Comparison of ENCODE assay signal across 1 cellular context in the genomic region with DNA sequence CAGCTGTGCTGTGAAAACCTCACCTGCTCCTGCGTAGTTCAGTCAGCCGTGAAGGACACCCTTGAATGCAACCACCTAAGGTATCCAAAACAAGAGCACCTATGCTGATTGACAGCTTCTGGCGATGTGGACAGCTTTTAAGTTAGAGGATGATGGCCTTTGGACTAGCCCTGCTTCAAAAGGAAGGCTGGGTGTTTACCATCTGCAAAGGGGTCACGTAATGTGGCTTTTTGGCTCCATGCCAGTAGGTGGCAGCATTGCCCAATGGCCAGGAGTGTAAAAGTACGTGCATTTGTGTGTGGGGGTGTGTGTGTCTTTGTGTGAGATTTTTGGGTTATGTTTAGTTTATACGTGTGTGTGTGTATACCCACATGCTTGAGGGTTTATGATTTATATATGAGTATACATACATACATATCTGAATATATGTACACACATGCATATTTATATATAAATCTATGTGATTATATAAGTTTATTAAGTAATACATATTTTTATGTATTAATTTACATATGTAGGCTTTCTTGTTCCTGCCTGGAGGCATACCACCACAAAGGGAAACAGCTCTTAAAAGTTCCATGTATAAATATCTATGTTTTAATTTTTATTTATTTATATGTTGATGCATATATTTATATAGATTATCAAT.
TF ChIP-seq lines count a peak whose summit lies in the region.

No MANE protein-coding gene starts in this region.

TF ChIP-seq in HepG2, 621 proteins besides CTCF, POLR2A, EP300 and RAD21 (continued from another document and continues in another):
- TF ChIP-seq, protein P1, sequence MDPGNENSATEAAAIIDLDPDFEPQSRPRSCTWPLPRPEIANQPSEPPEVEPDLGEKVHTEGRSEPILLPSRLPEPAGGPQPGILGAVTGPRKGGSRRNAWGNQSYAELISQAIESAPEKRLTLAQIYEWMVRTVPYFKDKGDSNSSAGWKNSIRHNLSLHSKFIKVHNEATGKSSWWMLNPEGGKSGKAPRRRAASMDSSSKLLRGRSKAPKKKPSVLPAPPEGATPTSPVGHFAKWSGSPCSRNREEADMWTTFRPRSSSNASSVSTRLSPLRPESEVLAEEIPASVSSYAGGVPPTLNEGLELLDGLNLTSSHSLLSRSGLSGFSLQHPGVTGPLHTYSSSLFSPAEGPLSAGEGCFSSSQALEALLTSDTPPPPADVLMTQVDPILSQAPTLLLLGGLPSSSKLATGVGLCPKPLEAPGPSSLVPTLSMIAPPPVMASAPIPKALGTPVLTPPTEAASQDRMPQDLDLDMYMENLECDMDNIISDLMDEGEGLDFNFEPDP (CRISPR knock-in tag; conservative IDR thresholded peaks at IDR 0.05) = no peak
- no peak for TF ChIP-seq RELA (CRISPR knock-in tag; IDR thresholded peaks at IDR 0.05)
- TF ChIP-seq ZNF629 (CRISPR knock-in tag; conservative IDR thresholded peaks at IDR 0.05) = no peak
- no peak for TF ChIP-seq RFX1 (IDR thresholded peaks at IDR 0.05)
- TF ChIP-seq DMAP1 (CRISPR knock-in tag; IDR thresholded peaks at IDR 0.05) = no peak
- TF ChIP-seq ZNF460 (CRISPR knock-in tag; IDR thresholded peaks at IDR 0.05; ENCODE audit: borderline replicate concordance) = no peak
- no peak for TF ChIP-seq HDAC6 (IDR thresholded peaks at IDR 0.05; ENCODE audit: low read depth, low read length)
- TF ChIP-seq SOX6 (IDR thresholded peaks at IDR 0.05) = no peak
- peak; percentile 66 for TF ChIP-seq SOX6 (CRISPR knock-in tag; IDR thresholded peaks at IDR 0.05)
- TF ChIP-seq ATF7 (IDR thresholded peaks at IDR 0.05) = no peak
- TF ChIP-seq ATF7 (CRISPR knock-in tag; IDR thresholded peaks at IDR 0.05) = no peak
- TF ChIP-seq, protein P2, sequence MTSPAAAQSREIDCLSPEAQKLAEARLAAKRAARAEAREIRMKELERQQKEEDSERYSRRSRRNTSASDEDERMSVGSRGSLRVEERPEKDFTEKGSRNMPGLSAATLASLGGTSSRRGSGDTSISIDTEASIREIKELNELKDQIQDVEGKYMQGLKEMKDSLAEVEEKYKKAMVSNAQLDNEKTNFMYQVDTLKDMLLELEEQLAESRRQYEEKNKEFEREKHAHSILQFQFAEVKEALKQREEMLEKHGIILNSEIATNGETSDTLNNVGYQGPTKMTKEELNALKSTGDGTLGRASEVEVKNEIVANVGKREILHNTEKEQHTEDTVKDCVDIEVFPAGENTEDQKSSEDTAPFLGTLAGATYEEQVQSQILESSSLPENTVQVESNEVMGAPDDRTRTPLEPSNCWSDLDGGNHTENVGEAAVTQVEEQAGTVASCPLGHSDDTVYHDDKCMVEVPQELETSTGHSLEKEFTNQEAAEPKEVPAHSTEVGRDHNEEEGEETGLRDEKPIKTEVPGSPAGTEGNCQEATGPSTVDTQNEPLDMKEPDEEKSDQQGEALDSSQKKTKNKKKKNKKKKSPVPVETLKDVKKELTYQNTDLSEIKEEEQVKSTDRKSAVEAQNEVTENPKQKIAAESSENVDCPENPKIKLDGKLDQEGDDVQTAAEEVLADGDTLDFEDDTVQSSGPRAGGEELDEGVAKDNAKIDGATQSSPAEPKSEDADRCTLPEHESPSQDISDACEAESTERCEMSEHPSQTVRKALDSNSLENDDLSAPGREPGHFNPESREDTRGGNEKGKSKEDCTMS (CRISPR knock-in tag; conservative IDR thresholded peaks at IDR 0.05) = no peak
- no peak for TF ChIP-seq THYN1 (CRISPR knock-in tag; IDR thresholded peaks at IDR 0.05; ENCODE audit: borderline replicate concordance, low read depth)
- TF ChIP-seq, protein P3, sequence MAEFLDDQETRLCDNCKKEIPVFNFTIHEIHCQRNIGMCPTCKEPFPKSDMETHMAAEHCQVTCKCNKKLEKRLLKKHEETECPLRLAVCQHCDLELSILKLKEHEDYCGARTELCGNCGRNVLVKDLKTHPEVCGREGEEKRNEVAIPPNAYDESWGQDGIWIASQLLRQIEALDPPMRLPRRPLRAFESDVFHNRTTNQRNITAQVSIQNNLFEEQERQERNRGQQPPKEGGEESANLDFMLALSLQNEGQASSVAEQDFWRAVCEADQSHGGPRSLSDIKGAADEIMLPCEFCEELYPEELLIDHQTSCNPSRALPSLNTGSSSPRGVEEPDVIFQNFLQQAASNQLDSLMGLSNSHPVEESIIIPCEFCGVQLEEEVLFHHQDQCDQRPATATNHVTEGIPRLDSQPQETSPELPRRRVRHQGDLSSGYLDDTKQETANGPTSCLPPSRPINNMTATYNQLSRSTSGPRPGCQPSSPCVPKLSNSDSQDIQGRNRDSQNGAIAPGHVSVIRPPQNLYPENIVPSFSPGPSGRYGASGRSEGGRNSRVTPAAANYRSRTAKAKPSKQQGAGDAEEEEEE (CRISPR knock-in tag; IDR thresholded peaks at IDR 0.05; ENCODE audit: borderline replicate concordance) = no peak
- TF ChIP-seq, protein P4, sequence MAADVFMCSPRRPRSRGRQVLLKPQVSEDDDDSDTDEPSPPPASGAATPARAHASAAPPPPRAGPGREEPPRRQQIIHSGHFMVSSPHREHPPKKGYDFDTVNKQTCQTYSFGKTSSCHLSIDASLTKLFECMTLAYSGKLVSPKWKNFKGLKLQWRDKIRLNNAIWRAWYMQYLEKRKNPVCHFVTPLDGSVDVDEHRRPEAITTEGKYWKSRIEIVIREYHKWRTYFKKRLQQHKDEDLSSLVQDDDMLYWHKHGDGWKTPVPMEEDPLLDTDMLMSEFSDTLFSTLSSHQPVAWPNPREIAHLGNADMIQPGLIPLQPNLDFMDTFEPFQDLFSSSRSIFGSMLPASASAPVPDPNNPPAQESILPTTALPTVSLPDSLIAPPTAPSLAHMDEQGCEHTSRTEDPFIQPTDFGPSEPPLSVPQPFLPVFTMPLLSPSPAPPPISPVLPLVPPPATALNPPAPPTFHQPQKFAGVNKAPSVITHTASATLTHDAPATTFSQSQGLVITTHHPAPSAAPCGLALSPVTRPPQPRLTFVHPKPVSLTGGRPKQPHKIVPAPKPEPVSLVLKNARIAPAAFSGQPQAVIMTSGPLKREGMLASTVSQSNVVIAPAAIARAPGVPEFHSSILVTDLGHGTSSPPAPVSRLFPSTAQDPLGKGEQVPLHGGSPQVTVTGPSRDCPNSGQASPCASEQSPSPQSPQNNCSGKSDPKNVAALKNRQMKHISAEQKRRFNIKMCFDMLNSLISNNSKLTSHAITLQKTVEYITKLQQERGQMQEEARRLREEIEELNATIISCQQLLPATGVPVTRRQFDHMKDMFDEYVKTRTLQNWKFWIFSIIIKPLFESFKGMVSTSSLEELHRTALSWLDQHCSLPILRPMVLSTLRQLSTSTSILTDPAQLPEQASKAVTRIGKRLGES (CRISPR knock-in tag; IDR thresholded peaks at IDR 0.05; ENCODE audit: borderline replicate concordance) = no peak
- TF ChIP-seq ZBTB38 (CRISPR knock-in tag; IDR thresholded peaks at IDR 0.05) = no peak
- peak; percentile 44; the same call in 1 of the 2 replicates for TF ChIP-seq GATAD1 (CRISPR knock-in tag; IDR thresholded peaks at IDR 0.05)
- TF ChIP-seq SAFB2 (CRISPR knock-in tag; IDR thresholded peaks at IDR 0.05; ENCODE audit: borderline replicate concordance, low read depth) = no peak
- no peak for TF ChIP-seq ZNF224 (CRISPR knock-in tag; IDR thresholded peaks at IDR 0.05)
- TF ChIP-seq NFIC (IDR thresholded peaks at IDR 0.05; ENCODE audit: low read length) = peak; percentile 74
- no peak for TF ChIP-seq ZNF253 (CRISPR knock-in tag; IDR thresholded peaks at IDR 0.05; ENCODE audit: borderline replicate concordance)
- TF ChIP-seq, protein P5, sequence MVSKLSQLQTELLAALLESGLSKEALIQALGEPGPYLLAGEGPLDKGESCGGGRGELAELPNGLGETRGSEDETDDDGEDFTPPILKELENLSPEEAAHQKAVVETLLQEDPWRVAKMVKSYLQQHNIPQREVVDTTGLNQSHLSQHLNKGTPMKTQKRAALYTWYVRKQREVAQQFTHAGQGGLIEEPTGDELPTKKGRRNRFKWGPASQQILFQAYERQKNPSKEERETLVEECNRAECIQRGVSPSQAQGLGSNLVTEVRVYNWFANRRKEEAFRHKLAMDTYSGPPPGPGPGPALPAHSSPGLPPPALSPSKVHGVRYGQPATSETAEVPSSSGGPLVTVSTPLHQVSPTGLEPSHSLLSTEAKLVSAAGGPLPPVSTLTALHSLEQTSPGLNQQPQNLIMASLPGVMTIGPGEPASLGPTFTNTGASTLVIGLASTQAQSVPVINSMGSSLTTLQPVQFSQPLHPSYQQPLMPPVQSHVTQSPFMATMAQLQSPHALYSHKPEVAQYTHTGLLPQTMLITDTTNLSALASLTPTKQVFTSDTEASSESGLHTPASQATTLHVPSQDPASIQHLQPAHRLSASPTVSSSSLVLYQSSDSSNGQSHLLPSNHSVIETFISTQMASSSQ (IDR thresholded peaks at IDR 0.05; ENCODE audit: low read depth) = no peak
- TF ChIP-seq, protein P5 (CRISPR knock-in tag; IDR thresholded peaks at IDR 0.05; ENCODE audit: borderline replicate concordance) = no peak
- TF ChIP-seq SOX13 (IDR thresholded peaks at IDR 0.05) = no peak
- peak in 1 of 2 experiments; percentile 49; a peak in 1 of 4 replicates for TF ChIP-seq SOX13 (CRISPR knock-in tag; conservative IDR thresholded peaks at IDR 0.05 in 1 of 2, IDR thresholded peaks at IDR 0.05 in 1 of 2)
- no peak for TF ChIP-seq SRSF4 (IDR thresholded peaks at IDR 0.05; ENCODE audit: low read depth, low read length, poor library complexity, severe bottlenecking)
- no peak for TF ChIP-seq HMG20B (CRISPR knock-in tag; conservative IDR thresholded peaks at IDR 0.05)
- no peak for TF ChIP-seq NONO (IDR thresholded peaks at IDR 0.05)
- 0 out of 2 replicates have a peak, but pooled peaks have one; percentile 43 for TF ChIP-seq NONO (CRISPR knock-in tag; conservative IDR thresholded peaks at IDR 0.05)
- TF ChIP-seq, protein P6, sequence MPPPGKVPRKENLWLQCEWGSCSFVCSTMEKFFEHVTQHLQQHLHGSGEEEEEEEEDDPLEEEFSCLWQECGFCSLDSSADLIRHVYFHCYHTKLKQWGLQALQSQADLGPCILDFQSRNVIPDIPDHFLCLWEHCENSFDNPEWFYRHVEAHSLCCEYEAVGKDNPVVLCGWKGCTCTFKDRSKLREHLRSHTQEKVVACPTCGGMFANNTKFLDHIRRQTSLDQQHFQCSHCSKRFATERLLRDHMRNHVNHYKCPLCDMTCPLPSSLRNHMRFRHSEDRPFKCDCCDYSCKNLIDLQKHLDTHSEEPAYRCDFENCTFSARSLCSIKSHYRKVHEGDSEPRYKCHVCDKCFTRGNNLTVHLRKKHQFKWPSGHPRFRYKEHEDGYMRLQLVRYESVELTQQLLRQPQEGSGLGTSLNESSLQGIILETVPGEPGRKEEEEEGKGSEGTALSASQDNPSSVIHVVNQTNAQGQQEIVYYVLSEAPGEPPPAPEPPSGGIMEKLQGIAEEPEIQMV (CRISPR knock-in tag; IDR thresholded peaks at IDR 0.05; ENCODE audit: low read depth) = no peak
- TF ChIP-seq, protein P7, sequence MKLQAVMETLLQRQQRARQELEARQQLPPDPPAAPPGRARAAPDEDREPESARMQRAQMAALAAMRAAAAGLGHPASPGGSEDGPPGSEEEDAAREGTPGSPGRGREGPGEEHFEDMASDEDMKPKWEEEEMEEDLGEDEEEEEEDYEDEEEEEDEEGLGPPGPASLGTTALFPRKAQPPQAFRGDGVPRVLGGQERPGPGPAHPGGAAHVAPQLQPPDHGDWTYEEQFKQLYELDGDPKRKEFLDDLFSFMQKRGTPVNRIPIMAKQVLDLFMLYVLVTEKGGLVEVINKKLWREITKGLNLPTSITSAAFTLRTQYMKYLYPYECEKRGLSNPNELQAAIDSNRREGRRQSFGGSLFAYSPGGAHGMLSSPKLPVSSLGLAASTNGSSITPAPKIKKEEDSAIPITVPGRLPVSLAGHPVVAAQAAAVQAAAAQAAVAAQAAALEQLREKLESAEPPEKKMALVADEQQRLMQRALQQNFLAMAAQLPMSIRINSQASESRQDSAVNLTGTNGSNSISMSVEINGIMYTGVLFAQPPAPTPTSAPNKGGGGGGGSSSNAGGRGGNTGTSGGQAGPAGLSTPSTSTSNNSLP (IDR thresholded peaks at IDR 0.05; ENCODE audit: low read depth, low read length) = no peak
- no peak for TF ChIP-seq JUNB (CRISPR knock-in tag; IDR thresholded peaks at IDR 0.05; ENCODE audit: borderline replicate concordance)
- TF ChIP-seq, protein P8, sequence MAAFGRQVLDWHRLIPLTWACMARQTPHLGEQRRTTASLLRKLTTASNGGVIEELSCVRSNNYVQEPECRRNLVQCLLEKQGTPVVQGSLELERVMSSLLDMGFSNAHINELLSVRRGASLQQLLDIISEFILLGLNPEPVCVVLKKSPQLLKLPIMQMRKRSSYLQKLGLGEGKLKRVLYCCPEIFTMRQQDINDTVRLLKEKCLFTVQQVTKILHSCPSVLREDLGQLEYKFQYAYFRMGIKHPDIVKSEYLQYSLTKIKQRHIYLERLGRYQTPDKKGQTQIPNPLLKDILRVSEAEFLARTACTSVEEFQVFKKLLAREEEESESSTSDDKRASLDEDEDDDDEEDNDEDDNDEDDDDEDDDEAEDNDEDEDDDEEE (CRISPR knock-in tag; IDR thresholded peaks at IDR 0.05) = no peak
- TF ChIP-seq HNRNPH1 (optimal IDR thresholded peaks at IDR 0.05; ENCODE audit: low read depth, low read length) = no peak
- peak; percentile 52; the same call in 1 of the 2 replicates for TF ChIP-seq KDM3A (CRISPR knock-in tag; IDR thresholded peaks at IDR 0.05; ENCODE audit: low read depth)
- no peak for TF ChIP-seq ZNF296 (CRISPR knock-in tag; conservative IDR thresholded peaks at IDR 0.05)
- peak; percentile 29; the same call in 1 of the 2 replicates for TF ChIP-seq KAT8 (CRISPR knock-in tag; IDR thresholded peaks at IDR 0.05)
- TF ChIP-seq FOSL1 (CRISPR knock-in tag; IDR thresholded peaks at IDR 0.05; ENCODE audit: borderline replicate concordance) = no peak
- no peak for TF ChIP-seq ZNF274 (CRISPR knock-in tag; IDR thresholded peaks at IDR 0.05)
- TF ChIP-seq PPARG (CRISPR knock-in tag; conservative IDR thresholded peaks at IDR 0.05) = no peak
